In the genomic region with DNA sequence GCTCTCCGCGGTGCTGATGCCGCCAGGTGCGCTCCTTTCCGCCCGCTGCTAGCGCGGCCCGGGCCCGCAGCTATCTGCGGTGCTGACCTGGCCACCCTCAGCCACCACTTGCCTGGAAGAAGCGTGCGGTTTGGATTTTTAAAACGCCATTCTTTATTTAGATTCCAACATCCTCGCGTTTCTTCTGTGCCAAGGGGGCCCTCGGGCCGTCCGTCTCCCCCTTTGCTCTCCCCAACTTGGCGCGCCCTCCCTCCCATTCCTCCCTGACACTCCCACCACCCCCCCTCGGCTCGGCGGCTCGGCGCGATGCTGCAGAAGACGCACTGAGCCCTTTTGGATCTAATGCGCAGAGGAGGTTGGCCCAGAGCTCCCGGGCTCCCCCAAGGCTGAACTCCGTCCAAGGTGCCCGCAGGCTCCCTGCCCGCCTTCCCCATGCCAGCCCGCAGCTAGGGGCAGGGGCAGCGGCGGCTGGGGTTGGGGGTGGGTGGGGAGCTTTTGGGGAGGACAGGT, we compare ENCODE assay signal across 10 cellular contexts. TPM values are rescaled to one million over a fixed set of nuclear protein-coding genes. Genes with fewer than 3 reads are reported as not detected.
A peak's percentile ranks its signal among the peaks of the same experiment; 100 is the strongest.
DNase-seq lines count a peak whose midpoint lies in the region; FAIRE-seq and TF ChIP-seq lines count a peak whose summit lies in the region.
"Had no signal": no experiment of that assay in that cellular context is flagged by ENCODE, and none has a peak within 500 bp of the region (broad histone marks: within the 10 kb centered on the region; RNA-seq: fewer than 3 reads in every experiment).

TSS of gene BARHL1 (plus strand) at position 331 of the 510 bp plus-strand sequence. CDS start 192 bp downstream, outside the sequence.

- no peak within 1 kb of the TSS for H3K23ac ChIP-seq in neuronal stem cell (ENCODE audit: low read depth, low read length, poor library complexity)

- H3K4me3 ChIP-seq in astrocyte (ENCODE audit: insufficient read depth, low read depth, low read length) (no peak within 1 kb of the TSS), neuronal stem cell (ENCODE audit: low read length in 2 of 2) (no peak within 1 kb of the TSS)

- FAIRE-seq in astrocyte (lab: Jason Lieb, UNC): no peak

- no peak within 1 kb of the TSS for H3K4ac ChIP-seq in neuronal stem cell (ENCODE audit: low read length)

- peaks cover 13% of the 10 kb centered on the region for H3K4me1 Mint-ChIP-seq in activated naive CD4-positive, alpha-beta T cell treated with anti-CD3 and anti-CD28 coated beads, Interleukin-2, amount 50 U/mL, for 24 hours
- H3K4me1 Mint-ChIP-seq in astrocyte (ENCODE audit: low read depth, unreplicated experiment) (peaks cover 23% of the 10 kb centered on the region), immature natural killer cell (peaks cover 10% of the 10 kb centered on the region in 2 donors), type B pancreatic cell (ENCODE audit: unreplicated experiment) (no peaks in the 10 kb centered on the region)

- H2BK15ac ChIP-seq in neuronal stem cell (ENCODE audit: low read length): no peak within 1 kb of the TSS

- no peaks in the 10 kb centered on the region for H3K79me2 ChIP-seq in astrocyte (ENCODE audit: insufficient read depth, low read length)

- no peaks in the 10 kb centered on the region for H3K9me3 Mint-ChIP-seq in activated naive CD4-positive, alpha-beta T cell treated with anti-CD3 and anti-CD28 coated beads, Interleukin-2, amount 50 U/mL, for 24 hours
- H3K9me3 Mint-ChIP-seq in astrocyte (ENCODE audit: unreplicated experiment) (peaks cover 19% of the 10 kb centered on the region), immature natural killer cell (peaks cover 0 to 6% (median 0%) of the 10 kb centered on the region in 6 donors), type B pancreatic cell (no peaks in the 10 kb centered on the region)

- H3K4me3 Mint-ChIP-seq in activated naive CD4-positive, alpha-beta T cell treated with anti-CD3 and anti-CD28 coated beads, Interleukin-2, amount 50 U/mL, for 24 hours: peak within 1 kb of the TSS; percentile 75
- H3K4me3 Mint-ChIP-seq in astrocyte (ENCODE audit: unreplicated experiment) (no peak within 1 kb of the TSS), immature natural killer cell (peak within 1 kb of the TSS; percentile 62 to 80 (median 75)), type B pancreatic cell (peak within 1 kb of the TSS; percentile 77)

- H2AFZ ChIP-seq in astrocyte (ENCODE audit: low read depth, low read length) (no peak within 1 kb of the TSS), neuronal stem cell (ENCODE audit: low read length) (no peak within 1 kb of the TSS)

- peak within 1 kb of the TSS; percentile 82 for H3K27ac Mint-ChIP-seq in activated naive CD4-positive, alpha-beta T cell treated with anti-CD3 and anti-CD28 coated beads, Interleukin-2, amount 50 U/mL, for 24 hours
- H3K27ac Mint-ChIP-seq in astrocyte (ENCODE audit: unreplicated experiment) (no peak within 1 kb of the TSS), immature natural killer cell (peak within 1 kb of the TSS in 3 of 6 donors; percentile 7 to 54 (median 7)), type B pancreatic cell (peak within 1 kb of the TSS; percentile 66)

- no peak for DNase-seq in activated naive CD4-positive, alpha-beta T cell treated with anti-CD3 and anti-CD28 coated beads, Interleukin-2, amount 50 U/mL, for 16 hours
- DNase-seq in astrocyte (ENCODE audit: low read depth) (no peak), immature natural killer cell (no peak), type B pancreatic cell (ENCODE audit: extremely low spot score, unreplicated experiment) (no peak), NCI-H1105 treated with DMSO at 0.1 percent for 48 hours (lab: John Stamatoyannopoulos, UW) (no peak), neuronal stem cell (ENCODE audit: low spot score) (no peak)
- no peak for DNase-seq in activated CD8-positive, alpha-beta memory T cell treated with anti-CD3 and anti-CD28 coated beads for 24 hours

- H3K27me3 Mint-ChIP-seq in activated naive CD4-positive, alpha-beta T cell treated with anti-CD3 and anti-CD28 coated beads, Interleukin-2, amount 50 U/mL, for 24 hours: peaks cover 56% of the 10 kb centered on the region
- H3K27me3 Mint-ChIP-seq in astrocyte (ENCODE audit: low read depth, unreplicated experiment): peaks cover 70% of the 10 kb centered on the region
- H3K27me3 Mint-ChIP-seq in immature natural killer cell (ENCODE audit: low read depth in 3 of 3): peaks cover 45 to 58% (median 51%) of the 10 kb centered on the region in 3 donors
- H3K27me3 Mint-ChIP-seq in type B pancreatic cell: peaks cover 94% of the 10 kb centered on the region

- H3K27ac ChIP-seq in astrocyte (ENCODE audit: low read depth, low read length) (no peak within 1 kb of the TSS), neuronal stem cell (replicated peaks; ENCODE audit: low read length) (no peak within 1 kb of the TSS)
- H3K27ac ChIP-seq: Peyer's patch had no signal

- TF ChIP-seq CTCF in astrocyte (IDR thresholded peaks at IDR 0.05; ENCODE audit: insufficient read depth, low read depth, low read length) (no peak), type B pancreatic cell (conservative IDR thresholded peaks at IDR 0.05) (no peak)

- H3K36me3 Mint-ChIP-seq in activated naive CD4-positive, alpha-beta T cell treated with anti-CD3 and anti-CD28 coated beads, Interleukin-2, amount 50 U/mL, for 24 hours: peaks cover 2% of the 10 kb centered on the region
- H3K36me3 Mint-ChIP-seq in astrocyte (ENCODE audit: low read depth, unreplicated experiment): peaks cover 2% of the 10 kb centered on the region
- H3K36me3 Mint-ChIP-seq in immature natural killer cell: no peaks in the 10 kb centered on the region
- no peaks in the 10 kb centered on the region for H3K36me3 Mint-ChIP-seq in type B pancreatic cell

- peaks cover 56% of the 10 kb centered on the region for H4K20me1 ChIP-seq in astrocyte (ENCODE audit: insufficient read depth, low read length)

- H4K8ac ChIP-seq in neuronal stem cell (ENCODE audit: low read depth, low read length): no peak within 1 kb of the TSS

- H3K4me1 ChIP-seq in astrocyte (ENCODE audit: insufficient read depth, low read length): peaks cover 6% of the 10 kb centered on the region
- peaks cover 1 to 5% of the 10 kb centered on the region in 2 donors for H3K4me1 ChIP-seq in neuronal stem cell (ENCODE audit: control insufficient read depth in 2 of 2, insufficient read depth in 1 of 2, low read depth in 1 of 2, low read length in 2 of 2)

- H3K9ac ChIP-seq in astrocyte (ENCODE audit: low read length) (no peak within 1 kb of the TSS), neuronal stem cell (ENCODE audit: low read depth, low read length, poor library complexity) (no peak within 1 kb of the TSS)

- H3K36me3 ChIP-seq in astrocyte (ENCODE audit: insufficient read depth, low read length) (no peaks in the 10 kb centered on the region), neuronal stem cell (replicated peaks in 1 of 2; ENCODE audit: control insufficient read depth in 2 of 2, insufficient read depth in 2 of 2, low read length in 2 of 2) (no peaks in the 10 kb centered on the region)
- H3K36me3 ChIP-seq: Peyer's patch had no signal

- peaks cover 9% of the 10 kb centered on the region for H3K9me3 ChIP-seq in astrocyte (ENCODE audit: insufficient read depth, low read depth, low read length)
- H3K9me3 ChIP-seq in neuronal stem cell (replicated peaks in 1 of 2; ENCODE audit: control insufficient read depth in 2 of 2, insufficient read depth in 1 of 2, low read depth in 1 of 2, low read length in 2 of 2): peaks cover under 1 to 3% of the 10 kb centered on the region in 2 donors

- WGBS in neuronal stem cell (ENCODE audit: extremely low coverage in 2 of 2, insufficient read length in 2 of 2, insufficient replicate concordance in 1 of 2), 2 donors: no CpG with 5 or more reads among the region's 36 CpGs

- H3K4me2 ChIP-seq in astrocyte (ENCODE audit: low read length) (peak within 1 kb of the TSS; percentile 81), neuronal stem cell (ENCODE audit: insufficient read depth, low read length, poor library complexity, severe bottlenecking) (no peak within 1 kb of the TSS)

- H2BK120ac ChIP-seq in neuronal stem cell (ENCODE audit: low read depth, low read length): no peak within 1 kb of the TSS

- H2BK12ac ChIP-seq in neuronal stem cell (ENCODE audit: low read length): no peak within 1 kb of the TSS

- no peak within 1 kb of the TSS for H3K14ac ChIP-seq in neuronal stem cell (ENCODE audit: low read length)

- H2AK5ac ChIP-seq in neuronal stem cell (ENCODE audit: low read depth, low read length): no peak within 1 kb of the TSS

- H3K27me3 ChIP-seq in astrocyte (ENCODE audit: insufficient read depth, low read length) (peaks cover 95% of the 10 kb centered on the region), neuronal stem cell (ENCODE audit: control insufficient read depth in 3 of 3, insufficient read depth in 3 of 3, low read depth in 1 of 3, low read length in 3 of 3) (peaks cover 65 to 100% (median 98%) of the 10 kb centered on the region in 3 experiments)

- H2BK5ac ChIP-seq in neuronal stem cell (ENCODE audit: low read length): no peak within 1 kb of the TSS

- H3K79me1 ChIP-seq in neuronal stem cell (ENCODE audit: low read depth, low read length): no peaks in the 10 kb centered on the region

- H3K18ac ChIP-seq in neuronal stem cell (ENCODE audit: low read length): no peak within 1 kb of the TSS

- no peak within 1 kb of the TSS for H4K91ac ChIP-seq in neuronal stem cell (ENCODE audit: low read depth, low read length, poor library complexity)

RNA-seq across cellular contexts. Expression of gene BARHL1, which starts in this region (rescaled TPM):
- total RNA-seq in astrocyte: not detected in 2 replicates
- polyA plus RNA-seq in immature natural killer cell: not detected
- 0.14 TPM in 1 of 2 replicates, not detected in the other for total RNA-seq in type B pancreatic cell (ENCODE audit: low replicate concordance)
- 0.08 TPM for polyA plus RNA-seq in neuronal stem cell (2013, experiment 1 of 2)
- 0.10 TPM for polyA plus RNA-seq in neuronal stem cell (2013, experiment 2 of 2)
- total RNA-seq: liver, Peyer's patch had no signal
- polyA plus RNA-seq: liver had no signal
